ENCODE assay signal across 8 cellular contexts in genomic region chr19:4064073-4064550, GRCh38. TPM values are rescaled to one million over a fixed set of nuclear protein-coding genes. Genes with fewer than 3 reads are reported as not detected.
A peak's percentile ranks its signal among the peaks of the same experiment; 100 is the strongest.
DNase-seq lines count a peak whose midpoint lies in the region; ATAC-seq and TF ChIP-seq lines count a peak whose summit lies in the region.

No MANE protein-coding gene starts in this region.

- H3K9me2 ChIP-seq in PC-3 (replicated peaks; ENCODE audit: low read length), result no peaks in the 10 kb centered on the region

- H3K27me3 ChIP-seq in DND-41 (ENCODE audit: insufficient read depth, low read length, poor library complexity) (no peaks in the 10 kb centered on the region), PC-3 (ENCODE audit: low read length) (no peaks in the 10 kb centered on the region), endodermal cell (ENCODE audit: control insufficient read depth, insufficient read depth, low read length, poor library complexity, severe bottlenecking) (peaks cover 19% of the 10 kb centered on the region)

- peaks cover 2% of the 10 kb centered on the region for H3K36me3 Mint-ChIP-seq in endodermal cell (ENCODE audit: low read depth)
- no peaks in the 10 kb centered on the region for H3K36me3 Mint-ChIP-seq in neural crest cell (ENCODE audit: low read depth)

- POLR2A ChIA-PET in PC-3 (lab: Charles Lee; ENCODE audit: unreplicated experiment), result no interaction called here

- H3K9me3 ChIP-seq in DND-41 (ENCODE audit: insufficient read depth, low read length, severe bottlenecking) (no peaks in the 10 kb centered on the region), PC-3 (ENCODE audit: low read length) (no peaks in the 10 kb centered on the region), endodermal cell (ENCODE audit: control insufficient read depth, low read length) (no peaks in the 10 kb centered on the region)

- no TSS peak for BruUV-seq in PC-3 (replicated peaks; lab: Mats Ljungman, UMichigan)

- no peak overlapping the region for H2AFZ ChIP-seq in DND-41 (ENCODE audit: low read depth, low read length)
- no peak overlapping the region for H2AFZ ChIP-seq in PC-3 (ENCODE audit: low read length)

- WGBS in endodermal cell (ENCODE audit: insufficient coverage in 1 of 2, insufficient read length in 1 of 2), 2 experiments, result 8 to 9% methylated on average over 20 to 32 of the region's 32 CpGs

- H3K36me3 ChIP-seq in DND-41 (ENCODE audit: insufficient read depth, low read length) (peaks cover 45% of the 10 kb centered on the region), PC-3 (ENCODE audit: low read depth, low read length) (no peaks in the 10 kb centered on the region), endodermal cell (ENCODE audit: control insufficient read depth, insufficient read depth, low read length) (peaks cover 10% of the 10 kb centered on the region)

- ATAC-seq in DND-41 (ENCODE audit: insufficient read depth, low read depth) (no peak), PC-3 (no peak), HG03521 (IDR thresholded peaks at IDR 0.05; ENCODE audit: unreplicated experiment) (no peak)

- peaks cover 3% of the 10 kb centered on the region for H3K4me1 Mint-ChIP-seq in endodermal cell
- peaks cover 13% of the 10 kb centered on the region for H3K4me1 Mint-ChIP-seq in neural crest cell

- CTCF ChIA-PET in PC-3 (lab: Charles Lee), result no interaction called here

- H3K4me3 Mint-ChIP-seq in endodermal cell (peak overlapping the region; percentile 73), neural crest cell (peak overlapping the region; percentile 93)

- H3K27ac ChIP-seq in DND-41 (ENCODE audit: low read length), result peak overlapping the region; percentile 73
- peak overlapping the region; percentile 73 for H3K27ac ChIP-seq in PC-3 (ENCODE audit: low read length)
- H3K27ac ChIP-seq in endodermal cell (ENCODE audit: low read depth, low read length), result no peak overlapping the region

- H3K4me3 ChIP-seq in DND-41 (ENCODE audit: low read depth in 1 of 2, low read length in 2 of 2) (peak overlapping the region; percentile 54 to 62; a peak in 3 of 4 replicates), PC-3 (ENCODE audit: low read length) (peak overlapping the region; percentile 87), endodermal cell (ENCODE audit: low read length) (peak overlapping the region; percentile 82)

- H3F3A ChIP-seq in PC-3 (ENCODE audit: low read length, unreplicated experiment), result no peaks in the 10 kb centered on the region

- H4K20me1 ChIP-seq in DND-41 (ENCODE audit: insufficient read depth, low read length) (peaks cover 58% of the 10 kb centered on the region), PC-3 (ENCODE audit: low read length) (peaks cover 18% of the 10 kb centered on the region; the same call in 1 of the 2 replicates)

- DNase-seq in DND-41, result no peak
- DNase-seq in PC-3, result peak; percentile 16
- peak; percentile 68 for DNase-seq in endodermal cell
- DNase-seq in neural crest cell (ENCODE audit: low read depth, low spot score), result no peak
- DNase-seq in NCI-H345 (lab: John Stamatoyannopoulos, UW), result no peak
- DNase-seq in NCI-H748 (lab: John Stamatoyannopoulos, UW; ENCODE audit: unreplicated experiment), result no peak
- no peak for DNase-seq in stimulated activated CD8-positive, alpha-beta memory T cell treated with anti-CD3 and anti-CD28 coated beads, Interleukin-4, amount 100 ng/mL, for 48 hours

- H3K27ac Mint-ChIP-seq in endodermal cell (peak overlapping the region; percentile 77), neural crest cell (ENCODE audit: unreplicated experiment) (peak overlapping the region; percentile 70)

- H3K79me2 ChIP-seq in DND-41 (ENCODE audit: insufficient read depth, low read length) (peaks cover 75% of the 10 kb centered on the region), PC-3 (ENCODE audit: low read length) (peaks cover 60% of the 10 kb centered on the region)

- no peak for TF ChIP-seq CTCF in DND-41 (IDR thresholded peaks at IDR 0.05; ENCODE audit: borderline replicate concordance, extremely low read depth, low read length, poor library complexity, severe bottlenecking)
- TF ChIP-seq CTCF in PC-3 (conservative IDR thresholded peaks at IDR 0.05; ENCODE audit: low read depth, low read length), result no peak
- no peak for TF ChIP-seq CTCF in endodermal cell (conservative IDR thresholded peaks at IDR 0.05)
- TF ChIP-seq CTCF in neural crest cell (conservative IDR thresholded peaks at IDR 0.05), result no peak

- H3K4me2 ChIP-seq in DND-41 (ENCODE audit: insufficient read depth, low read length), result peak overlapping the region; percentile 78
- H3K4me2 ChIP-seq in PC-3 (ENCODE audit: low read length), result peak overlapping the region; percentile 98

- H3K9ac ChIP-seq in DND-41 (ENCODE audit: low read depth, low read length) (peak overlapping the region; percentile 71), PC-3 (ENCODE audit: low read length) (peak overlapping the region; percentile 93), endodermal cell (ENCODE audit: extremely low read depth, low read length, poor library complexity, severe bottlenecking) (peak overlapping the region; percentile 66)

- intact Hi-C loops in PC-3 (cut with micrococcal nuclease), result no loop called here

- H3K4me1 ChIP-seq in DND-41 (ENCODE audit: insufficient read depth, low read length), result peaks cover 37% of the 10 kb centered on the region
- peaks cover 30% of the 10 kb centered on the region for H3K4me1 ChIP-seq in PC-3 (ENCODE audit: insufficient read depth, low read length)
- H3K4me1 ChIP-seq in endodermal cell (ENCODE audit: control insufficient read depth, insufficient read depth, low read length), result no peaks in the 10 kb centered on the region

- peaks cover 14% of the 10 kb centered on the region for H3K27me3 Mint-ChIP-seq in endodermal cell (ENCODE audit: insufficient read depth)
- H3K27me3 Mint-ChIP-seq in neural crest cell (ENCODE audit: low read depth), result peaks cover 20% of the 10 kb centered on the region

- H3K9me3 Mint-ChIP-seq in endodermal cell (no peaks in the 10 kb centered on the region), neural crest cell (no peaks in the 10 kb centered on the region)

RNA-seq across cellular contexts. Expression of gene ZBTB7A, which starts 2.6 kb away (rescaled TPM):
- total RNA-seq in PC-3 (2014; rRNA removed) (16.7 and 40.2 TPM in 2 replicates), endodermal cell (10 to 100 TPM; 19.2 to 22.1 TPM), neural crest cell (15.2 and 15.7 TPM in 2 replicates)
- 7.5 TPM for polyA plus RNA-seq in endodermal cell (2013, experiment 1 of 2)
- 7.2 TPM for polyA plus RNA-seq in endodermal cell (2013, experiment 2 of 2)

RNA-seq across cellular contexts. Expression of gene PIAS4, which starts 56.6 kb away (rescaled TPM):
- 21.0 and 26.5 TPM in 2 replicates for total RNA-seq in PC-3 (2014; rRNA removed)
- 10 to 100 TPM; 57.5 to 58.1 TPM for total RNA-seq in endodermal cell
- polyA plus RNA-seq in endodermal cell (2013, experiment 1 of 2), result 35.5 TPM
- polyA plus RNA-seq in endodermal cell (2013, experiment 2 of 2), result 30.9 TPM
- total RNA-seq in neural crest cell, result 49.6 and 58.8 TPM in 2 replicates

RNA-seq across cellular contexts. Expression of gene MAP2K2, which starts 59.8 kb away (rescaled TPM):
- total RNA-seq in PC-3 (2014; rRNA removed) (229 and 360 TPM in 2 replicates), endodermal cell (100 to 1,000 TPM; 191 TPM), neural crest cell (171 and 178 TPM in 2 replicates)
- polyA plus RNA-seq in endodermal cell (2013, experiment 1 of 2), result 129 TPM
- 131 TPM for polyA plus RNA-seq in endodermal cell (2013, experiment 2 of 2)

Comparison
In these comparisons a context has a peak if more than half of its experiments do, and no peak if none do; other contexts are left out.
1. DNase-seq: peak in PC-3 (single experiment) and endodermal cell (single experiment); none in DND-41 (single experiment), neural crest cell (single experiment), NCI-H345 (single experiment), NCI-H748 (single experiment) and stimulated activated CD8-positive, alpha-beta memory T cell treated with anti-CD3 and anti-CD28 coated beads, Interleukin-4, amount 100 ng/mL, for 48 hours (single experiment).
2. Peak in every context shown above with its lines, with median percentiles within 50 percentile points of each other: H3K4me3 ChIP-seq and H3K9ac ChIP-seq.